1 cellular context compared by ENCODE assay signal in genomic region chr18:49800491-49800890, GRCh38.
A peak's percentile ranks its signal among the peaks of the same experiment; 100 is the strongest.
TF ChIP-seq lines count a peak whose summit lies in the region.
"Not testable (repeated sequence)": the region's sequence is repeated elsewhere in the genome, so short reads cannot be mapped to it uniquely, and the experiment has no call there.

No MANE protein-coding gene starts in this region.

TF ChIP-seq in HepG2, 621 proteins besides CTCF, POLR2A, EP300 and RAD21 (continued from another document):
- TF ChIP-seq ARID5B (CRISPR knock-in tag; IDR thresholded peaks at IDR 0.05) (peak; percentile 68; the same call in 1 of the 2 replicates), NCOA2 (CRISPR knock-in tag; IDR thresholded peaks at IDR 0.05) (peak; percentile 28; the same call in 1 of the 2 replicates), SOX6 (CRISPR knock-in tag; IDR thresholded peaks at IDR 0.05) (peak; percentile 51; the same call in 1 of the 2 replicates), BCL6 (CRISPR knock-in tag; IDR thresholded peaks at IDR 0.05) (peak; percentile 69)
- not testable (repeated sequence) for TF ChIP-seq SOX6 (IDR thresholded peaks at IDR 0.05)
TF ChIP-seq in HepG2: peak in this region for 12; not testable (repeated sequence) for 609.
